ENCODE assay signal across 1 cellular context in the genomic region with DNA sequence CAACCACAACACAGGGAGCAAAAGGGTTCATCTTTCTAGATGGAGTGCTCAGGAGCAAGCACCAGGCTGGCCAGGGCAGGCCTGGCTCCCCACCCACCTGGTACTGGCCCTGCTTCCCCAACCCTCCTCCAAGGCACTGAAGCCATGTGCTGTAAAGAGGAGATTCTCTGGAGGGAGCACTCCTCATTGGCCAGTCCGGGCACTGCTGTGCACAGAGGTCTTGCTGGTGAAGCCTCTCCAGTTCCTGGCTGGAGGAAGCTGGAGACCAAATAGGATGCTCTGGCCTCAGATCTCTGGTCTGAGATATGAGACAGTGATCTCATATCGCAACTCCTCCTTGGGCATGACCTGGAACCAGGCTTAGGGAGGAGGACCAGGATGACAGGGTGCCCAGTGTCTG.
TF ChIP-seq lines count a peak whose summit lies in the region.

No MANE protein-coding gene starts in this region.

TF ChIP-seq in SK-N-SH, 30 proteins besides CTCF, POLR2A, EP300 and RAD21 (continued from another document):
- TF ChIP-seq, protein P1, sequence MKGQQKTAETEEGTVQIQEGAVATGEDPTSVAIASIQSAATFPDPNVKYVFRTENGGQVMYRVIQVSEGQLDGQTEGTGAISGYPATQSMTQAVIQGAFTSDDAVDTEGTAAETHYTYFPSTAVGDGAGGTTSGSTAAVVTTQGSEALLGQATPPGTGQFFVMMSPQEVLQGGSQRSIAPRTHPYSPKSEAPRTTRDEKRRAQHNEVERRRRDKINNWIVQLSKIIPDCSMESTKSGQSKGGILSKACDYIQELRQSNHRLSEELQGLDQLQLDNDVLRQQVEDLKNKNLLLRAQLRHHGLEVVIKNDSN (IDR thresholded peaks at IDR 0.05; ENCODE audit: borderline replicate concordance, low read depth), result no peak
- no peak for TF ChIP-seq ELF1 (IDR thresholded peaks at IDR 0.05)
- TF ChIP-seq EZH2phosphoT487 (IDR thresholded peaks at IDR 0.05; ENCODE audit: borderline replicate concordance, low read depth), result no peak
- peak; percentile 70; the same call in 1 of the 2 replicates for TF ChIP-seq MXI1 (IDR thresholded peaks at IDR 0.05; ENCODE audit: low read depth, low read length)
- no peak for TF ChIP-seq NFIC (IDR thresholded peaks at IDR 0.05; ENCODE audit: borderline replicate concordance)
